1 cellular context compared by ENCODE assay signal in genomic region chr12:56224102-56224701, GRCh38.
A peak's percentile ranks its signal among the peaks of the same experiment; 100 is the strongest.
TF ChIP-seq lines count a peak whose summit lies in the region.

Gene NABP2 (plus strand): TSS chr12:56224342. CDS start chr12:56224857, 515 bp downstream.

TF ChIP-seq in K562, 482 proteins besides CTCF, POLR2A, EP300 and RAD21 (continued from another document and continues in another):
- TF ChIP-seq, protein P1, sequence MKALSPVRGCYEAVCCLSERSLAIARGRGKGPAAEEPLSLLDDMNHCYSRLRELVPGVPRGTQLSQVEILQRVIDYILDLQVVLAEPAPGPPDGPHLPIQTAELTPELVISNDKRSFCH (CRISPR knock-in tag; IDR thresholded peaks at IDR 0.05): no peak
- TF ChIP-seq, protein P1 (tag; IDR thresholded peaks at IDR 0.05): no peak
- TF ChIP-seq BHLHE40 (IDR thresholded peaks at IDR 0.05; ENCODE audit: low read length) (peak; percentile 70), ZSCAN29 (IDR thresholded peaks at IDR 0.05) (peak; percentile 79), HNRNPK (IDR thresholded peaks at IDR 0.05; ENCODE audit: low read depth, low read length, poor library complexity, severe bottlenecking) (peak; percentile 54), POLR2G (IDR thresholded peaks at IDR 0.05; ENCODE audit: low read depth, low read length) (peak; percentile 85), NRF1 (conservative IDR thresholded peaks at IDR 0.05 in 1 of 2, IDR thresholded peaks at IDR 0.05 in 1 of 2) (peak; percentile 75 to 79), RNF2 (IDR thresholded peaks at IDR 0.05) (no peak), ZNF197 (CRISPR knock-in tag; IDR thresholded peaks at IDR 0.05; ENCODE audit: low read depth) (peak; percentile 68; the same call in 1 of the 2 replicates), E2F8 (IDR thresholded peaks at IDR 0.05; ENCODE audit: low read depth, partially characterized antibody) (peak; percentile 98), MAZ (CRISPR knock-in tag; conservative IDR thresholded peaks at IDR 0.05 in 1 of 2, IDR thresholded peaks at IDR 0.05 in 1 of 2) (peak; percentile 77 to 82; a peak in 2 of 4 replicates), CCNT2 (IDR thresholded peaks at IDR 0.05; ENCODE audit: borderline replicate concordance, extremely low read depth, insufficient read length, low read depth, low read length) (peak; percentile 85), ZNF263 (CRISPR knock-in tag; IDR thresholded peaks at IDR 0.05; ENCODE audit: borderline replicate concordance) (peak; percentile 54; the same call in 1 of the 2 replicates), NR2C2 (CRISPR knock-in tag; IDR thresholded peaks at IDR 0.05) (no peak; the same call in 1 of the 2 replicates), NR2C2 (tag; IDR thresholded peaks at IDR 0.05) (peak; percentile 58; the same call in 1 of the 2 replicates), TAF1 (IDR thresholded peaks at IDR 0.05; ENCODE audit: control insufficient read depth, extremely low read depth, insufficient read depth, low read length, severe bottlenecking) (peak; percentile 66), L3MBTL2 (IDR thresholded peaks at IDR 0.05) (peak; percentile 93), PHF20 (IDR thresholded peaks at IDR 0.05; ENCODE audit: partially characterized antibody) (peak; percentile 88), DPF2 (IDR thresholded peaks at IDR 0.05) (0 out of 2 replicates have a peak, but pooled peaks have one; percentile 5), GABPB1 (CRISPR knock-in tag; IDR thresholded peaks at IDR 0.05) (peak; percentile 94), ATF7 (IDR thresholded peaks at IDR 0.05) (peak; percentile 81), DIDO1 (tag; IDR thresholded peaks at IDR 0.05; ENCODE audit: low read depth) (peak; percentile 67; the same call in 1 of the 2 replicates), ZNF354B (CRISPR knock-in tag; IDR thresholded peaks at IDR 0.05) (no peak), PML (IDR thresholded peaks at IDR 0.05; ENCODE audit: low read length) (no peak; the same call in 1 of the 2 replicates), C11orf30 (IDR thresholded peaks at IDR 0.05; ENCODE audit: low read depth) (peak; percentile 80), ZNF780A (CRISPR knock-in tag; IDR thresholded peaks at IDR 0.05) (no peak), TAL1 (IDR thresholded peaks at IDR 0.05) (no peak), RCOR1 (IDR thresholded peaks at IDR 0.05; ENCODE audit: borderline replicate concordance in 1 of 2, low read depth in 2 of 2, low read length in 2 of 2) (peak in 1 of 2 experiments; percentile 81; a peak in 2 of 4 replicates), PCBP1 (IDR thresholded peaks at IDR 0.05; ENCODE audit: low read depth, low read length, poor library complexity, severe bottlenecking) (peak; percentile 80), ARID1B (IDR thresholded peaks at IDR 0.05) (0 out of 2 replicates have a peak, but pooled peaks have one; percentile 36), ELF1 (tag; IDR thresholded peaks at IDR 0.05) (peak; percentile 92), SMC3 (conservative IDR thresholded peaks at IDR 0.05; ENCODE audit: insufficient read depth, low read depth, low read length) (peak; percentile 57), CREM (IDR thresholded peaks at IDR 0.05; ENCODE audit: low read depth) (peak; percentile 73)
- TF ChIP-seq, protein P2, sequence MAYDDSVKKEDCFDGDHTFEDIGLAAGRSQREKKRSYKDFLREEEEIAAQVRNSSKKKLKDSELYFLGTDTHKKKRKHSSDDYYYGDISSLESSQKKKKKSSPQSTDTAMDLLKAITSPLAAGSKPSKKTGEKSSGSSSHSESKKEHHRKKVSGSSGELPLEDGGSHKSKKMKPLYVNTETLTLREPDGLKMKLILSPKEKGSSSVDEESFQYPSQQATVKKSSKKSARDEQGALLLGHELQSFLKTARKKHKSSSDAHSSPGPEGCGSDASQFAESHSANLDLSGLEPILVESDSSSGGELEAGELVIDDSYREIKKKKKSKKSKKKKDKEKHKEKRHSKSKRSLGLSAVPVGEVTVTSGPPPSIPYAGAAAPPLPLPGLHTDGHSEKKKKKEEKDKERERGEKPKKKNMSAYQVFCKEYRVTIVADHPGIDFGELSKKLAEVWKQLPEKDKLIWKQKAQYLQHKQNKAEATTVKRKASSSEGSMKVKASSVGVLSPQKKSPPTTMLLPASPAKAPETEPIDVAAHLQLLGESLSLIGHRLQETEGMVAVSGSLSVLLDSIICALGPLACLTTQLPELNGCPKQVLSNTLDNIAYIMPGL (CRISPR knock-in tag; IDR thresholded peaks at IDR 0.05): peak; percentile 78
- TF ChIP-seq, protein P3, sequence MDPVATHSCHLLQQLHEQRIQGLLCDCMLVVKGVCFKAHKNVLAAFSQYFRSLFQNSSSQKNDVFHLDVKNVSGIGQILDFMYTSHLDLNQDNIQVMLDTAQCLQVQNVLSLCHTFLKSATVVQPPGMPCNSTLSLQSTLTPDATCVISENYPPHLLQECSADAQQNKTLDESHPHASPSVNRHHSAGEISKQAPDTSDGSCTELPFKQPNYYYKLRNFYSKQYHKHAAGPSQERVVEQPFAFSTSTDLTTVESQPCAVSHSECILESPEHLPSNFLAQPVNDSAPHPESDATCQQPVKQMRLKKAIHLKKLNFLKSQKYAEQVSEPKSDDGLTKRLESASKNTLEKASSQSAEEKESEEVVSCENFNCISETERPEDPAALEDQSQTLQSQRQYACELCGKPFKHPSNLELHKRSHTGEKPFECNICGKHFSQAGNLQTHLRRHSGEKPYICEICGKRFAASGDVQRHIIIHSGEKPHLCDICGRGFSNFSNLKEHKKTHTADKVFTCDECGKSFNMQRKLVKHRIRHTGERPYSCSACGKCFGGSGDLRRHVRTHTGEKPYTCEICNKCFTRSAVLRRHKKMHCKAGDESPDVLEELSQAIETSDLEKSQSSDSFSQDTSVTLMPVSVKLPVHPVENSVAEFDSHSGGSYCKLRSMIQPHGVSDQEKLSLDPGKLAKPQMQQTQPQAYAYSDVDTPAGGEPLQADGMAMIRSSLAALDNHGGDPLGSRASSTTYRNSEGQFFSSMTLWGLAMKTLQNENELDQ (CRISPR knock-in tag; IDR thresholded peaks at IDR 0.05; ENCODE audit: borderline replicate concordance): no peak
- TF ChIP-seq, protein P4, sequence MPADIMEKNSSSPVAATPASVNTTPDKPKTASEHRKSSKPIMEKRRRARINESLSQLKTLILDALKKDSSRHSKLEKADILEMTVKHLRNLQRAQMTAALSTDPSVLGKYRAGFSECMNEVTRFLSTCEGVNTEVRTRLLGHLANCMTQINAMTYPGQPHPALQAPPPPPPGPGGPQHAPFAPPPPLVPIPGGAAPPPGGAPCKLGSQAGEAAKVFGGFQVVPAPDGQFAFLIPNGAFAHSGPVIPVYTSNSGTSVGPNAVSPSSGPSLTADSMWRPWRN (IDR thresholded peaks at IDR 0.05; ENCODE audit: low read depth): peak; percentile 61
- TF ChIP-seq, protein P5, sequence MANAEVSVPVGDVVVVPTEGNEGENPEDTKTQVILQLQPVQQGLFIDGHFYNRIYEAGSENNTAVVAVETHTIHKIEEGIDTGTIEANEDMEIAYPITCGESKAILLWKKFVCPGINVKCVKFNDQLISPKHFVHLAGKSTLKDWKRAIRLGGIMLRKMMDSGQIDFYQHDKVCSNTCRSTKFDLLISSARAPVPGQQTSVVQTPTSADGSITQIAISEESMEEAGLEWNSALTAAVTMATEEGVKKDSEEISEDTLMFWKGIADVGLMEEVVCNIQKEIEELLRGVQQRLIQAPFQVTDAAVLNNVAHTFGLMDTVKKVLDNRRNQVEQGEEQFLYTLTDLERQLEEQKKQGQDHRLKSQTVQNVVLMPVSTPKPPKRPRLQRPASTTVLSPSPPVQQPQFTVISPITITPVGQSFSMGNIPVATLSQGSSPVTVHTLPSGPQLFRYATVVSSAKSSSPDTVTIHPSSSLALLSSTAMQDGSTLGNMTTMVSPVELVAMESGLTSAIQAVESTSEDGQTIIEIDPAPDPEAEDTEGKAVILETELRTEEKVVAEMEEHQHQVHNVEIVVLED (CRISPR knock-in tag; IDR thresholded peaks at IDR 0.05): peak; percentile 79
- TF ChIP-seq, protein P6, sequence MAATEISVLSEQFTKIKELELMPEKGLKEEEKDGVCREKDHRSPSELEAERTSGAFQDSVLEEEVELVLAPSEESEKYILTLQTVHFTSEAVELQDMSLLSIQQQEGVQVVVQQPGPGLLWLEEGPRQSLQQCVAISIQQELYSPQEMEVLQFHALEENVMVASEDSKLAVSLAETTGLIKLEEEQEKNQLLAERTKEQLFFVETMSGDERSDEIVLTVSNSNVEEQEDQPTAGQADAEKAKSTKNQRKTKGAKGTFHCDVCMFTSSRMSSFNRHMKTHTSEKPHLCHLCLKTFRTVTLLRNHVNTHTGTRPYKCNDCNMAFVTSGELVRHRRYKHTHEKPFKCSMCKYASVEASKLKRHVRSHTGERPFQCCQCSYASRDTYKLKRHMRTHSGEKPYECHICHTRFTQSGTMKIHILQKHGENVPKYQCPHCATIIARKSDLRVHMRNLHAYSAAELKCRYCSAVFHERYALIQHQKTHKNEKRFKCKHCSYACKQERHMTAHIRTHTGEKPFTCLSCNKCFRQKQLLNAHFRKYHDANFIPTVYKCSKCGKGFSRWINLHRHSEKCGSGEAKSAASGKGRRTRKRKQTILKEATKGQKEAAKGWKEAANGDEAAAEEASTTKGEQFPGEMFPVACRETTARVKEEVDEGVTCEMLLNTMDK (IDR thresholded peaks at IDR 0.05; ENCODE audit: borderline replicate concordance, insufficient read depth, low read depth, low read length, poor library complexity, severe bottlenecking): peak; percentile 99
- TF ChIP-seq, protein P7, sequence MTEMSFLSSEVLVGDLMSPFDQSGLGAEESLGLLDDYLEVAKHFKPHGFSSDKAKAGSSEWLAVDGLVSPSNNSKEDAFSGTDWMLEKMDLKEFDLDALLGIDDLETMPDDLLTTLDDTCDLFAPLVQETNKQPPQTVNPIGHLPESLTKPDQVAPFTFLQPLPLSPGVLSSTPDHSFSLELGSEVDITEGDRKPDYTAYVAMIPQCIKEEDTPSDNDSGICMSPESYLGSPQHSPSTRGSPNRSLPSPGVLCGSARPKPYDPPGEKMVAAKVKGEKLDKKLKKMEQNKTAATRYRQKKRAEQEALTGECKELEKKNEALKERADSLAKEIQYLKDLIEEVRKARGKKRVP (CRISPR knock-in tag; IDR thresholded peaks at IDR 0.05): no peak
- TF ChIP-seq, protein P8, sequence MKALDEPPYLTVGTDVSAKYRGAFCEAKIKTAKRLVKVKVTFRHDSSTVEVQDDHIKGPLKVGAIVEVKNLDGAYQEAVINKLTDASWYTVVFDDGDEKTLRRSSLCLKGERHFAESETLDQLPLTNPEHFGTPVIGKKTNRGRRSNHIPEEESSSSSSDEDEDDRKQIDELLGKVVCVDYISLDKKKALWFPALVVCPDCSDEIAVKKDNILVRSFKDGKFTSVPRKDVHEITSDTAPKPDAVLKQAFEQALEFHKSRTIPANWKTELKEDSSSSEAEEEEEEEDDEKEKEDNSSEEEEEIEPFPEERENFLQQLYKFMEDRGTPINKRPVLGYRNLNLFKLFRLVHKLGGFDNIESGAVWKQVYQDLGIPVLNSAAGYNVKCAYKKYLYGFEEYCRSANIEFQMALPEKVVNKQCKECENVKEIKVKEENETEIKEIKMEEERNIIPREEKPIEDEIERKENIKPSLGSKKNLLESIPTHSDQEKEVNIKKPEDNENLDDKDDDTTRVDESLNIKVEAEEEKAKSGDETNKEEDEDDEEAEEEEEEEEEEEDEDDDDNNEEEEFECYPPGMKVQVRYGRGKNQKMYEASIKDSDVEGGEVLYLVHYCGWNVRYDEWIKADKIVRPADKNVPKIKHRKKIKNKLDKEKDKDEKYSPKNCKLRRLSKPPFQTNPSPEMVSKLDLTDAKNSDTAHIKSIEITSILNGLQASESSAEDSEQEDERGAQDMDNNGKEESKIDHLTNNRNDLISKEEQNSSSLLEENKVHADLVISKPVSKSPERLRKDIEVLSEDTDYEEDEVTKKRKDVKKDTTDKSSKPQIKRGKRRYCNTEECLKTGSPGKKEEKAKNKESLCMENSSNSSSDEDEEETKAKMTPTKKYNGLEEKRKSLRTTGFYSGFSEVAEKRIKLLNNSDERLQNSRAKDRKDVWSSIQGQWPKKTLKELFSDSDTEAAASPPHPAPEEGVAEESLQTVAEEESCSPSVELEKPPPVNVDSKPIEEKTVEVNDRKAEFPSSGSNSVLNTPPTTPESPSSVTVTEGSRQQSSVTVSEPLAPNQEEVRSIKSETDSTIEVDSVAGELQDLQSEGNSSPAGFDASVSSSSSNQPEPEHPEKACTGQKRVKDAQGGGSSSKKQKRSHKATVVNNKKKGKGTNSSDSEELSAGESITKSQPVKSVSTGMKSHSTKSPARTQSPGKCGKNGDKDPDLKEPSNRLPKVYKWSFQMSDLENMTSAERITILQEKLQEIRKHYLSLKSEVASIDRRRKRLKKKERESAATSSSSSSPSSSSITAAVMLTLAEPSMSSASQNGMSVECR (CRISPR knock-in tag; IDR thresholded peaks at IDR 0.05): peak; percentile 72
